Comparison of ENCODE assay signal across 8 cellular contexts in genomic region chr2:165794520-165794882, GRCh38. TPM values are rescaled to one million over a fixed set of nuclear protein-coding genes. Genes with fewer than 3 reads are reported as not detected.
A peak's percentile ranks its signal among the peaks of the same experiment; 100 is the strongest.
DNase-seq lines count a peak whose midpoint lies in the region; ATAC-seq lines count a peak whose summit lies in the region.

No MANE protein-coding gene starts in this region.

- ATAC-seq in GM21360 (IDR thresholded peaks at IDR 0.05; ENCODE audit: unreplicated experiment), result peak; percentile 98

- DNase-seq in DMS53 (lab: John Stamatoyannopoulos, UW), result peak; percentile 81
- peak; percentile 43 for DNase-seq in HPDE6-E6E7 (ENCODE audit: extremely low spot score)
- peak; percentile 30 for DNase-seq in T-helper 22 cell (ENCODE audit: low read depth)
- peak; percentile 6 for DNase-seq in cerebellar cortex (ENCODE audit: low spot score)
- DNase-seq in left kidney (ENCODE audit: low read depth, low spot score), result peak; percentile 62
- peak; percentile 22 to 52 (median 33) for DNase-seq in stimulated activated CD4-positive, alpha-beta T cell treated with anti-CD3 and anti-CD28 coated beads, TNF-alpha, amount 100 ng/mL, for 24 hours (ENCODE audit: low read depth in 3 of 3)
- no peak for DNase-seq in dermis blood vessel endothelial cell

RNA-seq across cellular contexts. Expression of gene GALNT3, which starts 0.5 kb away (rescaled TPM):
- total RNA-seq in dermis blood vessel endothelial cell, result 0.34 TPM in 1 of 2 replicates, not detected in the other
